Comparison of ENCODE assay signal across 24 cellular contexts in genomic region chr1:216822480-216822879, GRCh38.
DNase-seq lines count a peak whose midpoint lies in the region; ATAC-seq and TF ChIP-seq lines count a peak whose summit lies in the region.
"Had no signal": no experiment of that assay in that cellular context is flagged by ENCODE, and none has a peak within 500 bp of the region (broad histone marks: within the 10 kb centered on the region; RNA-seq: fewer than 3 reads in every experiment).

No MANE protein-coding gene starts in this region.

- H3K4me3 ChIP-seq in upper lobe of right lung: no peak overlapping the region
- H3K4me3 ChIP-seq: A549; BLaER1 treated with 17β-estradiol and CSF1 and Interleukin-3, amounts not matched to agents 10 nM and 100 nM; GM12878; GM23248; thoracic aorta had no signal

- ATAC-seq in upper lobe of right lung: peak; percentile 92
- ATAC-seq in HG03342 (IDR thresholded peaks at IDR 0.05; ENCODE audit: unreplicated experiment): no peak
- ATAC-seq: A549; GM12878; left cardiac atrium; SK-N-SH treated with all-trans-retinoic acid at 6 μM for 48 hours; stimulated activated naive B cell treated with anti-CD40 and anti-IgM and Interleukin-4, amounts not matched to agents 10 μg/mL and 1 μg/mL and 100 μg/mL, for 72 hours had no signal

- no peaks in the 10 kb centered on the region for H3K36me3 ChIP-seq in upper lobe of right lung
- H3K36me3 ChIP-seq: BLaER1 treated with 17β-estradiol and CSF1 and Interleukin-3, amounts not matched to agents 10 nM and 100 nM; brain microvascular endothelial cell; thoracic aorta; WERI-Rb-1 had no signal

- no peaks in the 10 kb centered on the region for H3K9me3 ChIP-seq in upper lobe of right lung
- H3K9me3 ChIP-seq: A549; BLaER1 treated with 17β-estradiol and CSF1 and Interleukin-3, amounts not matched to agents 10 nM and 100 nM; thoracic aorta had no signal

- H3K4me1 ChIP-seq in upper lobe of right lung: no peaks in the 10 kb centered on the region
- H3K4me1 ChIP-seq: A549; BLaER1 treated with 17β-estradiol and CSF1 and Interleukin-3, amounts not matched to agents 10 nM and 100 nM had no signal

- H3K27me3 ChIP-seq in upper lobe of right lung: no peaks in the 10 kb centered on the region
- H3K27me3 ChIP-seq: BLaER1 treated with 17β-estradiol and CSF1 and Interleukin-3, amounts not matched to agents 10 nM and 100 nM; brain microvascular endothelial cell had no signal

- TF ChIP-seq CTCF in upper lobe of right lung (IDR thresholded peaks at IDR 0.05): no peak

- intact Hi-C loops in upper lobe of right lung (cut with DNase I): no loop called here

- H3K27ac ChIP-seq in upper lobe of right lung: no peak overlapping the region
- H3K27ac ChIP-seq: A549; BLaER1 treated with 17β-estradiol and CSF1 and Interleukin-3, amounts not matched to agents 10 nM and 100 nM; brain microvascular endothelial cell; GM23248; thoracic aorta; WERI-Rb-1 had no signal

- DNase-seq in SIG-M5 treated with dmso at 0.1 percent for 504 hours (lab: John Stamatoyannopoulos, UW; ENCODE audit: unreplicated experiment) (peak; percentile 54), SIG-M5 (lab: John Stamatoyannopoulos, UW) (no peak), NCI-H2107 (lab: John Stamatoyannopoulos, UW) (peak; percentile 83), NCI-H69 (lab: John Stamatoyannopoulos, UW) (peak; percentile 75), upper lobe of right lung (no peak), cerebellar nuclear complex (lab: John Stamatoyannopoulos, UW) (no peak), NCI-H446 (lab: John Stamatoyannopoulos, UW) (no peak)
- DNase-seq: activated CD8-positive, alpha-beta memory T cell treated with anti-CD3 and anti-CD28 coated beads, Interleukin-2, amount 50 U/mL, for 48 hours; activated gamma-delta T cell; brain microvascular endothelial cell; GM23248; KG1; left cardiac atrium; MV-4-11; NK-92 treated with Interleukin-12 subunit alpha and Interleukin-12 subunit beta, amount 100 ng/mL, for 24 hours; stimulated activated CD4-positive, alpha-beta T cell treated with anti-CD3 and anti-CD28 coated beads, Interleukin-1b, Interleukin-23, amount 100 ng/mL, for 48 hours; stimulated activated naive B cell treated with anti-CD40 and anti-IgM and Interleukin-4, amounts not matched to agents 10 μg/mL and 1 μg/mL and 100 μg/mL, for 72 hours; WERI-Rb-1 had no signal

Comparison
In these comparisons a context has a peak if more than half of its experiments do, and no peak if none do; other contexts are left out.
1. DNase-seq: peak in SIG-M5 treated with dmso at 0.1 percent for 504 hours (single experiment), NCI-H2107 (single experiment) and NCI-H69 (single experiment); none in SIG-M5 (single experiment), upper lobe of right lung (single experiment), cerebellar nuclear complex (0 of 2) and NCI-H446 (0 of 2).